In the genomic region with DNA sequence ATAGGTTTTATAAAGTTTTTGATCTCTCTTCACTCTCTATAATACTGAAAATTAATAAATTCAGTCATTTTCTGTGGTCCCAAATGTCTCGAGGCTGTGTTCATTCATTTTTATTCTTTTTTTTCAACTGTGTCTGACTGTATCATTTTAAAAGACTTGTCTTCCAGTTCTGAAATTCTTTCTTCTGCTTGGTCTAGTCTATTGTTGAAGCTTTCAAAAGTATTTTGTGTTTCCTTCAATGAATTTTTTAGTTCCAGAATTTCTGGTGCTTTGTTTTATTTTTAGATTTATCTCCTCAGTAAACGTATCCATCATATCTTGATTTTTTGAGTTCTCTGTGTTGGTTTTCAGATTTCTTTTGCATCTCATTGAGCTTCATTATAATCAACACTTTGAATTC, we compare ENCODE assay signal across 21 cellular contexts.
DNase-seq lines count a peak whose midpoint lies in the region; ATAC-seq, FAIRE-seq and TF ChIP-seq lines count a peak whose summit lies in the region.
"Had no signal": no experiment of that assay in that cellular context is flagged by ENCODE, and none has a peak within 500 bp of the region (broad histone marks: within the 10 kb centered on the region; RNA-seq: fewer than 3 reads in every experiment).

No MANE protein-coding gene starts in this region.

- no peaks in the 10 kb centered on the region for H3F3A ChIP-seq in neural progenitor cell (ENCODE audit: low read depth)

- H3K4me2 ChIP-seq in HepG2 (ENCODE audit: low read depth, low read length) (no peak overlapping the region), neural progenitor cell (no peak overlapping the region)
- H3K4me2 ChIP-seq: GM23338 had no signal

- POLR2A ChIA-PET in HepG2 (lab: Yijun Ruan, JAX) = no interaction called here
- POLR2A ChIA-PET in HEK293 (lab: Yijun Ruan, JAX) = no interaction called here

- H2AFZ ChIP-seq in HepG2 (ENCODE audit: low read length) = no peak overlapping the region
- H2AFZ ChIP-seq in neural progenitor cell (replicated peaks) = no peak overlapping the region
- H2AFZ ChIP-seq: GM23338 had no signal

- ATAC-seq in HepG2 (no peak), right lobe of liver (no peak)
- ATAC-seq: GM12878, GM23338, HCT116 had no signal

- H3K9me3 ChIP-seq in HepG2 (ENCODE audit: low read length) = peaks cover 94% of the 10 kb centered on the region
- peaks cover 0 to 5% (median 0%) of the 10 kb centered on the region in 4 donors for H3K9me3 ChIP-seq in right lobe of liver
- H3K9me3 ChIP-seq in HEK293 (ENCODE audit: control insufficient read depth, insufficient read depth, low read depth, low read length) = no peaks in the 10 kb centered on the region
- peaks cover 5% of the 10 kb centered on the region for H3K9me3 ChIP-seq in neural progenitor cell (ENCODE audit: low read depth)

- intact Hi-C loops in HepG2 (cut with micrococcal nuclease; ENCODE audit: unreplicated experiment) = no loop called here
- intact Hi-C loops in right lobe of liver (cut with DNase I) = no loop called here

- FAIRE-seq in HepG2 (lab: Jason Lieb, UNC) (no peak), TTC549 (lab: Jason Lieb, UNC) (peak; percentile 11)
- FAIRE-seq: GM12878, GM19239 had no signal

- no peak for TF ChIP-seq RAD21 in HepG2 (CRISPR knock-in tag; IDR thresholded peaks at IDR 0.05)

- no peak for TF ChIP-seq POLR2A in HepG2 (IDR thresholded peaks at IDR 0.05; ENCODE audit: insufficient read depth in 1 of 2, low read depth in 2 of 2, low read length in 2 of 2)
- TF ChIP-seq POLR2A in right lobe of liver (IDR thresholded peaks at IDR 0.05) = no peak

- H3K4me1 ChIP-seq in HepG2 (ENCODE audit: insufficient read depth, low read length) (no peaks in the 10 kb centered on the region), right lobe of liver (no peaks in the 10 kb centered on the region), HEK293 (ENCODE audit: control insufficient read depth, insufficient read depth, low read length) (no peaks in the 10 kb centered on the region), neural progenitor cell (no peaks in the 10 kb centered on the region)

- in situ Hi-C loops in HepG2 (cut with HindIII; ENCODE audit: extremely low pct_ligation_motif_present, low pct_unique_long_range_greater_than_20kb) = no loop called here

- no peak overlapping the region for H3K4me3 Mint-ChIP-seq in neural progenitor cell
- H3K4me3 Mint-ChIP-seq: CD4-positive, alpha-beta memory T cell; GM23338; H9; HFFc6 had no signal

- 0% methylated on average over 2 of the region's 2 CpGs for WGBS in HepG2 (ENCODE audit: low lambda C conversion rate)
- WGBS in right lobe of liver (ENCODE audit: insufficient coverage, low coverage, low lambda C conversion rate, missing lambda C conversion rate) = 52% methylated on average over 2 of the region's 2 CpGs

- H3K9ac ChIP-seq in HepG2 (ENCODE audit: insufficient read depth, low read depth, low read length) (no peak overlapping the region), neural progenitor cell (no peak overlapping the region)

- no peaks in the 10 kb centered on the region for H3K27me3 ChIP-seq in HepG2 (ENCODE audit: control insufficient read depth in 1 of 2, insufficient read depth in 2 of 2, low read length in 2 of 2)
- no peaks in the 10 kb centered on the region for H3K27me3 ChIP-seq in right lobe of liver
- no peaks in the 10 kb centered on the region for H3K27me3 ChIP-seq in neural progenitor cell

- no peaks in the 10 kb centered on the region for H3K36me3 ChIP-seq in HepG2 (replicated peaks in 1 of 2; ENCODE audit: control insufficient read depth in 1 of 2, insufficient read depth in 2 of 2, low read length in 2 of 2)
- H3K36me3 ChIP-seq in right lobe of liver = no peaks in the 10 kb centered on the region
- no peaks in the 10 kb centered on the region for H3K36me3 ChIP-seq in HEK293 (ENCODE audit: control insufficient read depth in 2 of 2, insufficient read depth in 1 of 2, low read length in 2 of 2)
- H3K36me3 ChIP-seq in neural progenitor cell = no peaks in the 10 kb centered on the region

- no peak overlapping the region for H3K27ac Mint-ChIP-seq in neural progenitor cell
- H3K27ac Mint-ChIP-seq: CD4-positive, alpha-beta memory T cell; GM23338; H9; HFFc6 had no signal

- peaks cover 29% of the 10 kb centered on the region for H3K9me3 Mint-ChIP-seq in neural progenitor cell

- CTCF ChIA-PET in HepG2 (lab: Yijun Ruan, JAX; ENCODE audit: low intra/inter-chr PET ratio, low total read pairs) (no interaction called here), HEK293 (lab: Yijun Ruan, JAX) (interaction anchor here (1.0 kb wide), 1 partner anchor 8 kb away, joined by 3 read pairs; no protein-coding TSS in a partner anchor)

- H3K27ac ChIP-seq in HepG2 (ENCODE audit: extremely low read length, insufficient read depth, low read length) (no peak overlapping the region), right lobe of liver (no peak overlapping the region), HEK293 (ENCODE audit: extremely low read depth, low read depth, low read length) (no peak overlapping the region), neural progenitor cell (no peak overlapping the region)

- DNase-seq in HepG2 (ENCODE audit: low spot score) (no peak), right lobe of liver (no peak), RPMI8226 (no peak), neural progenitor cell (ENCODE audit: low spot score) (no peak), activated gamma-delta T cell (lab: John Stamatoyannopoulos, UW) (no peak)
- DNase-seq: 8988T; C1 segment of cervical spinal cord; CD4-positive, alpha-beta memory T cell; COR-L47; DMS 273 treated with DMSO at 0.1 percent for 48 hours; DMS79; EL; GDM1; H9; HFFc6 had no signal

- peaks cover 2% of the 10 kb centered on the region for H3K27me3 Mint-ChIP-seq in neural progenitor cell (ENCODE audit: insufficient read depth, low read depth)
- H3K27me3 Mint-ChIP-seq: CD4-positive, alpha-beta memory T cell had no signal

- no peaks in the 10 kb centered on the region for H3K4me1 Mint-ChIP-seq in neural progenitor cell
- H3K4me1 Mint-ChIP-seq: CD4-positive, alpha-beta memory T cell; GM23338; H9 had no signal

- H3K79me2 ChIP-seq in HepG2 (ENCODE audit: insufficient read depth, low read length) (no peaks in the 10 kb centered on the region), neural progenitor cell (ENCODE audit: low read depth) (no peaks in the 10 kb centered on the region)

- no peak overlapping the region for H3K4me3 ChIP-seq in HepG2 (replicated peaks in 1 of 3; ENCODE audit: insufficient read depth in 1 of 3, low read depth in 2 of 3, low read length in 3 of 3)
- H3K4me3 ChIP-seq in right lobe of liver = no peak overlapping the region
- H3K4me3 ChIP-seq in HEK293 (ENCODE audit: low read depth, low read length) = no peak overlapping the region
- H3K4me3 ChIP-seq in neural progenitor cell = no peak overlapping the region
- H3K4me3 ChIP-seq: GM12878, GM23338 had no signal

- no peak for TF ChIP-seq CTCF in HepG2 (CRISPR knock-in tag; IDR thresholded peaks at IDR 0.05)
- no peak for TF ChIP-seq CTCF in right lobe of liver (IDR thresholded peaks at IDR 0.05)
- no peak for TF ChIP-seq CTCF in HEK293 (tag by site-specific recombination; IDR thresholded peaks at IDR 0.05)
- no peak for TF ChIP-seq CTCF in neural progenitor cell (IDR thresholded peaks at IDR 0.05)

- TF ChIP-seq EP300 in HepG2 (IDR thresholded peaks at IDR 0.05; ENCODE audit: low read depth in 2 of 2, low read length in 2 of 2) (no peak), HepG2 (CRISPR knock-in tag; IDR thresholded peaks at IDR 0.05; ENCODE audit: borderline replicate concordance) (no peak)

- H3K36me3 Mint-ChIP-seq in neural progenitor cell = peaks cover 2% of the 10 kb centered on the region
- H3K36me3 Mint-ChIP-seq: CD4-positive, alpha-beta memory T cell had no signal

- BruUV-seq in HepG2 (replicated peaks; lab: Mats Ljungman, UMichigan) = no TSS peak

- H4K20me1 ChIP-seq in HepG2 (ENCODE audit: insufficient read depth, low read length) (no peaks in the 10 kb centered on the region), neural progenitor cell (ENCODE audit: low read depth) (no peaks in the 10 kb centered on the region)

TF ChIP-seq in HepG2, 621 proteins besides CTCF, POLR2A, EP300 and RAD21:
- TF ChIP-seq KDM5A (IDR thresholded peaks at IDR 0.05; ENCODE audit: borderline replicate concordance, low read length) (no peak), ZNF883 (CRISPR knock-in tag; IDR thresholded peaks at IDR 0.05; ENCODE audit: not compliant biosample characterization) (no peak), ZNF160 (CRISPR knock-in tag; IDR thresholded peaks at IDR 0.05) (0 out of 2 replicates have a peak, but pooled peaks have one; percentile 47)
- TF ChIP-seq, protein P1, sequence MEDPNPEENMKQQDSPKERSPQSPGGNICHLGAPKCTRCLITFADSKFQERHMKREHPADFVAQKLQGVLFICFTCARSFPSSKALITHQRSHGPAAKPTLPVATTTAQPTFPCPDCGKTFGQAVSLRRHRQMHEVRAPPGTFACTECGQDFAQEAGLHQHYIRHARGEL (CRISPR knock-in tag; IDR thresholded peaks at IDR 0.05) = no peak

TF ChIP-seq in HEK293, 187 proteins besides CTCF, POLR2A, EP300 and RAD21 (continues in another document):
- TF ChIP-seq OSR2 (tag by site-specific recombination; IDR thresholded peaks at IDR 0.05) = no peak
- no peak for TF ChIP-seq ZNF837 (tag by site-specific recombination; IDR thresholded peaks at IDR 0.05)
- TF ChIP-seq HOXA7 (CRISPR knock-in tag; IDR thresholded peaks at IDR 0.05; ENCODE audit: borderline replicate concordance) = no peak
- peak; percentile 88 for TF ChIP-seq SETDB1 (IDR thresholded peaks at IDR 0.05; ENCODE audit: insufficient read length, low read length)
- no peak for TF ChIP-seq ZNF830 (tag by site-specific recombination; IDR thresholded peaks at IDR 0.05; ENCODE audit: low read depth)
- TF ChIP-seq ZNF133 (tag by site-specific recombination; IDR thresholded peaks at IDR 0.05) = no peak
